ENCODE assay signal across 39 cellular contexts in genomic region chr1:65975708-65976107, GRCh38.
"Had no signal": no experiment of that assay in that cellular context is flagged by ENCODE, and none has a peak within 500 bp of the region (broad histone marks: within the 10 kb centered on the region; RNA-seq: fewer than 3 reads in every experiment).

No MANE protein-coding gene starts in this region.

- H3K27me3 Mint-ChIP-seq: brain had no signal

- H3K36me3 Mint-ChIP-seq: activated naive CD4-positive, alpha-beta T cell treated with anti-CD3 and anti-CD28 coated beads, Interleukin-2, amount 10 ng/mL, durations not matched to agents 7 days and 5 days; activated naive CD8-positive, alpha-beta T cell treated with anti-CD3 and anti-CD28 coated beads for 36 hours; activated naive CD8-positive, alpha-beta T cell treated with anti-CD3 and anti-CD28 coated beads, Interleukin-2, amount 10 ng/mL, durations not matched to agents 7 days and 5 days had no signal

- H3K4me3 Mint-ChIP-seq: activated naive CD4-positive, alpha-beta T cell treated with anti-CD3 and anti-CD28 coated beads for 36 hours; activated naive CD4-positive, alpha-beta T cell treated with anti-CD3 and anti-CD28 coated beads, Interleukin-2, amount 10 ng/mL, durations not matched to agents 7 days and 5 days; activated naive CD4-positive, alpha-beta T cell treated with anti-CD3 and anti-CD28 coated beads, Interleukin-2, amount 50 U/mL, for 24 hours; activated naive CD8-positive, alpha-beta T cell; activated naive CD8-positive, alpha-beta T cell treated with anti-CD3 and anti-CD28 coated beads for 36 hours; activated naive CD8-positive, alpha-beta T cell treated with anti-CD3 and anti-CD28 coated beads, Interleukin-2, amount 10 ng/mL, durations not matched to agents 7 days and 5 days; activated naive CD8-positive, alpha-beta T cell treated with anti-CD3 and anti-CD28 coated beads, Interleukin-2, amount 50 U/mL, for 24 hours; activated T-cell treated with anti-CD3 and anti-CD28 coated beads, Interleukin-2, amount 50 U/mL, for 24 hours; activated T-cell treated with anti-CD3 and anti-CD28 coated beads, Interleukin-2, amount 50 U/mL, for 4 hours; activated T-cell treated with anti-CD3 and anti-CD28 coated beads, Interleukin-2, amount 50 U/mL, for 72 hours; activated T-helper 17 cell treated with anti-CD3 and anti-CD28 coated beads, Interleukin-2, amount 50 U/mL, for 72 hours; brain; central memory CD8-positive, alpha-beta T cell had no signal

- H3K27ac Mint-ChIP-seq: activated naive CD4-positive, alpha-beta T cell treated with anti-CD3 and anti-CD28 coated beads for 36 hours; activated naive CD4-positive, alpha-beta T cell treated with anti-CD3 and anti-CD28 coated beads, Interleukin-2, amount 10 ng/mL, durations not matched to agents 7 days and 5 days; activated naive CD4-positive, alpha-beta T cell treated with anti-CD3 and anti-CD28 coated beads, Interleukin-2, amount 50 U/mL, for 24 hours; activated naive CD4-positive, alpha-beta T cell treated with anti-CD3 and anti-CD28 coated beads, Interleukin-2, amount 50 U/mL, for 72 hours; activated naive CD8-positive, alpha-beta T cell; activated naive CD8-positive, alpha-beta T cell treated with anti-CD3 and anti-CD28 coated beads for 36 hours; activated naive CD8-positive, alpha-beta T cell treated with anti-CD3 and anti-CD28 coated beads, Interleukin-2, amount 10 ng/mL, durations not matched to agents 7 days and 5 days; activated naive CD8-positive, alpha-beta T cell treated with anti-CD3 and anti-CD28 coated beads, Interleukin-2, amount 50 U/mL, for 24 hours; activated T-cell treated with anti-CD3 and anti-CD28 coated beads, Interleukin-2, amount 50 U/mL, for 24 hours; activated T-cell treated with anti-CD3 and anti-CD28 coated beads, Interleukin-2, amount 50 U/mL, for 72 hours; activated T-helper 17 cell treated with anti-CD3 and anti-CD28 coated beads, Interleukin-2, amount 50 U/mL, for 72 hours; activated T-helper 2 cell treated with anti-CD3 and anti-CD28 coated beads, Interferon-gamma antibody, Interleukin-2, Interleukin-4, amounts not matched to agents 10 μg/mL and 5 μg/mL and 100 μg/mL, durations not matched to agents 14 hours and 24 hours and 36 hours; brain had no signal

- DNase-seq: activated effector memory CD4-positive, alpha-beta T cell treated with anti-CD3 and anti-CD28 coated beads, Interleukin-2, amount 50 U/mL, for 16 hours; activated effector memory CD4-positive, alpha-beta T cell treated with Interleukin-2 at 50 U/mL for 16 hours; activated gamma-delta T cell; activated gamma-delta T cell treated with Interleukin-2 at 50 U/mL for 16 hours; activated naive CD4-positive, alpha-beta T cell; activated naive CD4-positive, alpha-beta T cell treated with anti-CD3 and anti-CD28 coated beads for 36 hours; activated naive CD4-positive, alpha-beta T cell treated with anti-CD3 and anti-CD28 coated beads, Interleukin-2, amount 10 ng/mL, durations not matched to agents 7 days and 5 days; activated naive CD4-positive, alpha-beta T cell treated with anti-CD3 and anti-CD28 coated beads, Interleukin-2, amount 50 U/mL, for 16 hours; activated naive CD4-positive, alpha-beta T cell treated with Interleukin-2 at 50 U/mL for 16 hours; activated naive CD8-positive, alpha-beta T cell treated with anti-CD3 and anti-CD28 coated beads for 36 hours; activated naive CD8-positive, alpha-beta T cell treated with anti-CD3 and anti-CD28 coated beads, Interleukin-2, amount 10 ng/mL, durations not matched to agents 7 days and 5 days; activated naive CD8-positive, alpha-beta T cell treated with anti-CD3 and anti-CD28 coated beads, Interleukin-2, amount 50 U/mL, for 24 hours; activated T-cell treated with anti-CD3 and anti-CD28 coated beads, Interleukin-2, amount 50 U/mL, for 1 hour; activated T-cell treated with anti-CD3 and anti-CD28 coated beads, Interleukin-2, amount 50 U/mL, for 24 hours; activated T-cell treated with anti-CD3 and anti-CD28 coated beads, Interleukin-2, amount 50 U/mL, for 4 hours; activated T-cell treated with anti-CD3 and anti-CD28 coated beads, Interleukin-2, amount 50 U/mL, for 48 hours; activated T-cell treated with anti-CD3 and anti-CD28 coated beads, Interleukin-2, amount 50 U/mL, for 72 hours; adrenal gland; amniotic stem cell; amygdala; anterior cingulate cortex; aorta; body of pancreas; brain microvascular endothelial cell; caudate nucleus; central memory CD4-positive, alpha-beta T cell; cerebellar nuclear complex had no signal

- H3K27ac ChIP-seq: adrenal gland, ascending aorta, body of pancreas, brain microvascular endothelial cell, breast epithelium, cardiac muscle cell had no signal

- H3K4me3 ChIP-seq: adrenal gland, ascending aorta, body of pancreas, breast epithelium, cardiac muscle cell had no signal

- H3K27me3 ChIP-seq: adrenal gland, ascending aorta, body of pancreas, brain microvascular endothelial cell, breast epithelium, cardiac muscle cell had no signal

- ATAC-seq: activated naive CD4-positive, alpha-beta T cell treated with anti-CD3 and anti-CD28 coated beads, Interleukin-2, amount 50 U/mL, for 72 hours; activated naive CD8-positive, alpha-beta T cell treated with anti-CD3 and anti-CD28 coated beads, Interleukin-2, amount 50 U/mL, for 24 hours; activated T-cell treated with anti-CD3 and anti-CD28 coated beads, Interleukin-2, amount 50 U/mL, for 4 hours; activated T-cell treated with anti-CD3 and anti-CD28 coated beads, Interleukin-2, amount 50 U/mL, for 72 hours; activated T-helper 17 cell treated with anti-CD3 and anti-CD28 coated beads, Interleukin-2, amount 50 U/mL, for 72 hours; body of pancreas had no signal

- FAIRE-seq: astrocyte, bronchial epithelial cell had no signal

- H3K36me3 ChIP-seq: adrenal gland, ascending aorta, brain microvascular endothelial cell, breast epithelium, cardiac muscle cell had no signal

- H3K9me3 ChIP-seq: adrenal gland had no signal

- H3K4me1 ChIP-seq: adrenal gland, ascending aorta, breast epithelium had no signal

- H3K4me1 Mint-ChIP-seq: activated naive CD4-positive, alpha-beta T cell treated with anti-CD3 and anti-CD28 coated beads, Interleukin-2, amount 10 ng/mL, durations not matched to agents 7 days and 5 days; activated naive CD8-positive, alpha-beta T cell treated with anti-CD3 and anti-CD28 coated beads for 36 hours; activated naive CD8-positive, alpha-beta T cell treated with anti-CD3 and anti-CD28 coated beads, Interleukin-2, amount 10 ng/mL, durations not matched to agents 7 days and 5 days; activated naive CD8-positive, alpha-beta T cell treated with anti-CD3 and anti-CD28 coated beads, Interleukin-2, amount 50 U/mL, for 24 hours; activated T-helper 17 cell treated with anti-CD3 and anti-CD28 coated beads, Interleukin-2, amount 50 U/mL, for 72 hours; central memory CD8-positive, alpha-beta T cell had no signal
